Comparison of ENCODE assay signal across 22 cellular contexts in genomic region chr1:156808186-156809030, GRCh38. TPM values are rescaled to one million over a fixed set of nuclear protein-coding genes. Genes with fewer than 3 reads are reported as not detected.
A peak's percentile ranks its signal among the peaks of the same experiment; 100 is the strongest.
DNase-seq lines count a peak whose midpoint lies in the region; ATAC-seq and TF ChIP-seq lines count a peak whose summit lies in the region.
"Had no signal": no experiment of that assay in that cellular context is flagged by ENCODE, and none has a peak within 500 bp of the region (broad histone marks: within the 10 kb centered on the region; RNA-seq: fewer than 3 reads in every experiment).

No MANE protein-coding gene starts in this region.

- no peaks in the 10 kb centered on the region for H3K9me3 Mint-ChIP-seq in T-helper 2 cell treated with Interferon-gamma antibody and Interleukin-4, amounts not matched to agents 5 μg/mL and 100 μg/mL, for 36 hours
- H3K9me3 Mint-ChIP-seq in activated naive CD8-positive, alpha-beta T cell treated with anti-CD3 and anti-CD28 coated beads, Interleukin-2, amount 10 ng/mL, durations not matched to agents 7 days and 5 days: no peaks in the 10 kb centered on the region
- no peaks in the 10 kb centered on the region for H3K9me3 Mint-ChIP-seq in nephron progenitor cell

- peak overlapping the region; percentile 55 for H3K4me3 Mint-ChIP-seq in T-helper 2 cell treated with Interferon-gamma antibody and Interleukin-4, amounts not matched to agents 5 μg/mL and 100 μg/mL, for 36 hours
- H3K4me3 Mint-ChIP-seq in activated naive CD8-positive, alpha-beta T cell treated with anti-CD3 and anti-CD28 coated beads, Interleukin-2, amount 10 ng/mL, durations not matched to agents 7 days and 5 days: peak overlapping the region; percentile 62
- peak overlapping the region; percentile 39 for H3K4me3 Mint-ChIP-seq in nephron progenitor cell

- H3K36me3 Mint-ChIP-seq in T-helper 2 cell treated with Interferon-gamma antibody and Interleukin-4, amounts not matched to agents 5 μg/mL and 100 μg/mL, for 36 hours (ENCODE audit: low read depth): peaks cover 53% of the 10 kb centered on the region
- peaks cover 53% of the 10 kb centered on the region for H3K36me3 Mint-ChIP-seq in activated naive CD8-positive, alpha-beta T cell treated with anti-CD3 and anti-CD28 coated beads, Interleukin-2, amount 10 ng/mL, durations not matched to agents 7 days and 5 days
- H3K36me3 Mint-ChIP-seq in nephron progenitor cell (ENCODE audit: low read depth): peaks cover 15% of the 10 kb centered on the region

- H3K4me1 Mint-ChIP-seq in T-helper 2 cell treated with Interferon-gamma antibody and Interleukin-4, amounts not matched to agents 5 μg/mL and 100 μg/mL, for 36 hours (ENCODE audit: low read depth): peaks cover 49% of the 10 kb centered on the region
- H3K4me1 Mint-ChIP-seq in activated naive CD8-positive, alpha-beta T cell treated with anti-CD3 and anti-CD28 coated beads, Interleukin-2, amount 10 ng/mL, durations not matched to agents 7 days and 5 days: peaks cover 59% of the 10 kb centered on the region
- H3K4me1 Mint-ChIP-seq in nephron progenitor cell: peaks cover 83% of the 10 kb centered on the region

- H3K27ac Mint-ChIP-seq in T-helper 2 cell treated with Interferon-gamma antibody and Interleukin-4, amounts not matched to agents 5 μg/mL and 100 μg/mL, for 36 hours: peak overlapping the region; percentile 78
- peak overlapping the region; percentile 90 for H3K27ac Mint-ChIP-seq in activated naive CD8-positive, alpha-beta T cell treated with anti-CD3 and anti-CD28 coated beads, Interleukin-2, amount 10 ng/mL, durations not matched to agents 7 days and 5 days
- H3K27ac Mint-ChIP-seq in nephron progenitor cell: peak overlapping the region; percentile 12

- DNase-seq in T-helper 2 cell treated with Interferon-gamma antibody and Interleukin-4, amounts not matched to agents 5 μg/mL and 100 μg/mL, for 36 hours (ENCODE audit: low spot score): no peak
- DNase-seq in T-helper 2 cell (no peak), D341Med (ENCODE audit: low spot score) (peak; percentile 21), nephron progenitor cell (no peak), COLO829 (ENCODE audit: low spot score) (no peak)
- DNase-seq in activated naive CD8-positive, alpha-beta T cell treated with anti-CD3 and anti-CD28 coated beads, Interleukin-2, amount 10 ng/mL, durations not matched to agents 7 days and 5 days: peak; percentile 24
- no peak for DNase-seq in stimulated activated CD4-positive, alpha-beta T cell treated with anti-CD3 and anti-CD28 coated beads, Interleukin-4, amount 100 ng/mL, for 1 hour
- DNase-seq in stimulated activated CD4-positive, alpha-beta T cell treated with anti-CD3 and anti-CD28 coated beads, Interleukin-1b, Interleukin-23, amount 100 ng/mL, for 48 hours: no peak
- DNase-seq: 8988T; Karpas-422; NCI-H1105; NCI-H526; SHP77; stimulated activated CD4-positive, alpha-beta T cell treated with anti-CD3 and anti-CD28 coated beads, Interleukin-2, amount 100 ng/mL, for 48 hours had no signal

- no peak for ATAC-seq in activated naive CD8-positive, alpha-beta T cell treated with anti-CD3 and anti-CD28 coated beads, Interleukin-2, amount 10 ng/mL, durations not matched to agents 7 days and 5 days (ENCODE audit: low read depth)
- ATAC-seq: heart left ventricle had no signal

- TF ChIP-seq CTCF in nephron progenitor cell (IDR thresholded peaks at IDR 0.05): no peak

- H3K27me3 Mint-ChIP-seq in T-helper 2 cell treated with Interferon-gamma antibody and Interleukin-4, amounts not matched to agents 5 μg/mL and 100 μg/mL, for 36 hours (ENCODE audit: low read depth): no peaks in the 10 kb centered on the region
- no peaks in the 10 kb centered on the region for H3K27me3 Mint-ChIP-seq in activated naive CD8-positive, alpha-beta T cell treated with anti-CD3 and anti-CD28 coated beads, Interleukin-2, amount 10 ng/mL, durations not matched to agents 7 days and 5 days
- peaks cover 18% of the 10 kb centered on the region for H3K27me3 Mint-ChIP-seq in nephron progenitor cell (ENCODE audit: low read depth, poor library complexity)

- POLR2A ChIA-PET in activated naive CD8-positive, alpha-beta T cell treated with anti-CD3 and anti-CD28 coated beads, Interleukin-2, amount 10 ng/mL, durations not matched to agents 7 days and 5 days (lab: Charles Lee): interaction anchor here (0.8 to 4.7 kb wide), 5 partner anchors 8 to 53 kb away, joined by 3 to 35 read pairs (median 4); partner anchors contain the start of genes NTRK1, PRCC and SH2D2A

RNA-seq across cellular contexts. Expression of gene SH2D2A, which starts 8.2 kb away (rescaled TPM):
- total RNA-seq in activated naive CD8-positive, alpha-beta T cell treated with anti-CD3 and anti-CD28 coated beads, Interleukin-2, amount 10 ng/mL, durations not matched to agents 7 days and 5 days: 10 to 100 TPM; 86.0 to 89.2 TPM
- total RNA-seq: ascending aorta, cerebellum, lung microvascular endothelial cell, progenitor cell of endocrine pancreas, skeletal muscle tissue had no signal

RNA-seq across cellular contexts. Expression of gene PRCC, which starts 41.1 kb away (rescaled TPM):
- total RNA-seq in activated naive CD8-positive, alpha-beta T cell treated with anti-CD3 and anti-CD28 coated beads, Interleukin-2, amount 10 ng/mL, durations not matched to agents 7 days and 5 days: 10 to 100 TPM; 65.7 to 76.0 TPM

RNA-seq across cellular contexts. Expression of gene INSRR, which starts 50.5 kb away (rescaled TPM):
- total RNA-seq in activated naive CD8-positive, alpha-beta T cell treated with anti-CD3 and anti-CD28 coated beads, Interleukin-2, amount 10 ng/mL, durations not matched to agents 7 days and 5 days: under 1 TPM; 0.47 to 0.48 TPM
- total RNA-seq: HT1080, lung microvascular endothelial cell, OCI-LY7, progenitor cell of endocrine pancreas had no signal

RNA-seq across cellular contexts. Expression of gene NTRK1, which starts 52.3 kb away (rescaled TPM):
- total RNA-seq in activated naive CD8-positive, alpha-beta T cell treated with anti-CD3 and anti-CD28 coated beads, Interleukin-2, amount 10 ng/mL, durations not matched to agents 7 days and 5 days: 10 to 100 TPM; 13.7 to 13.9 TPM
- total RNA-seq: ascending aorta, lung microvascular endothelial cell, OCI-LY7, progenitor cell of endocrine pancreas had no signal

RNA-seq across cellular contexts. Expression of gene HDGF, which starts 56.9 kb away (rescaled TPM):
- total RNA-seq in activated naive CD8-positive, alpha-beta T cell treated with anti-CD3 and anti-CD28 coated beads, Interleukin-2, amount 10 ng/mL, durations not matched to agents 7 days and 5 days: 100 to 1,000 TPM; 186 to 196 TPM

Comparison
In these comparisons a context has a peak if more than half of its experiments do, and no peak if none do; other contexts are left out.
1. DNase-seq: peak in D341Med (single experiment) and activated naive CD8-positive, alpha-beta T cell treated with anti-CD3 and anti-CD28 coated beads, Interleukin-2, amount 10 ng/mL, durations not matched to agents 7 days and 5 days (single experiment); none in T-helper 2 cell treated with Interferon-gamma antibody and Interleukin-4, amounts not matched to agents 5 μg/mL and 100 μg/mL, for 36 hours (single experiment), T-helper 2 cell (0 of 5), nephron progenitor cell (single experiment), stimulated activated CD4-positive, alpha-beta T cell treated with anti-CD3 and anti-CD28 coated beads, Interleukin-4, amount 100 ng/mL, for 1 hour (single experiment), COLO829 (single experiment) and stimulated activated CD4-positive, alpha-beta T cell treated with anti-CD3 and anti-CD28 coated beads, Interleukin-1b, Interleukin-23, amount 100 ng/mL, for 48 hours (single experiment).
2. H3K27ac Mint-ChIP-seq: peak in every context shown above with its lines; median percentile 90 in activated naive CD8-positive, alpha-beta T cell treated with anti-CD3 and anti-CD28 coated beads, Interleukin-2, amount 10 ng/mL, durations not matched to agents 7 days and 5 days; 78 in T-helper 2 cell treated with Interferon-gamma antibody and Interleukin-4, amounts not matched to agents 5 μg/mL and 100 μg/mL, for 36 hours; 12 in nephron progenitor cell.
3. Peak in every context shown above with its lines, with median percentiles within 50 percentile points of each other: H3K4me3 Mint-ChIP-seq.